8 cellular contexts compared by ENCODE assay signal in the genomic region with DNA sequence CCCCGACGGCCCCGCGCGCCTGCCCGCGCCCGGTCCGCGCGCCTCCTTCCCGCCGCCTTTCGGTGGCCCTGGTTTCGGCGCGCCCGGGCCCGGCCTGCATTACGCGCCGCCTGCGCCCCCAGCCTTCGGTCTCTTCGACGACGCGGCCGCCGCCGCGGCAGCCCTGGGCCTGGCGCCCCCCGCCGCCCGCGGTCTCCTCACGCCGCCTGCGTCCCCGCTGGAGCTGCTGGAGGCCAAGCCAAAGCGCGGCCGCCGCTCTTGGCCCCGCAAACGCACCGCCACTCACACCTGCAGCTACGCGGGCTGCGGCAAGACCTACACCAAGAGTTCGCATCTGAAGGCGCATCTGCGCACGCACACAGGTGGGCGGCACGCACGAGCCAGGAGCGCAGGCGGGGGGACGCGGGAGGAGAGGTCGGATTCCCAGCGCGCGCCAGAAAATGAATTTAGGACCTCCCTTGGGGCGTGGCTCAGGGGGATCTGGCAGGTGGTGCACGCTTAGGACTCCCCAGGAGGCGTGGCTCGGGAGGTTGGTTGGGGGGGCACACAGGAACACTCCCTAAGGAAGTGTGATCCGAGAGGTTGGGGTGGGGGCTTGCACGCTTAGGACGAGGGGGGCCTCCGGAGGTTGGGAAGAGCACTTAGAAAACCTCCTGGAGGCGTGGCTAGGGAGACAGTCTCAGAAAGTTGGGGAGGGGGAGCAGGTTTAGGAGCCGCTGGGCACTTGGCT. TPM values are rescaled to one million over a fixed set of nuclear protein-coding genes. Genes with fewer than 3 reads are reported as not detected.
DNase-seq lines count a peak whose midpoint lies in the region; ATAC-seq and TF ChIP-seq lines count a peak whose summit lies in the region.

No MANE protein-coding gene starts in this region.

- no peak for TF ChIP-seq CTCF in GM12875 (IDR thresholded peaks at IDR 0.05; ENCODE audit: borderline replicate concordance, insufficient read depth, low read depth, low read length)
- no peak for TF ChIP-seq CTCF in PC-3 (conservative IDR thresholded peaks at IDR 0.05; ENCODE audit: low read depth, low read length)
- TF ChIP-seq CTCF in brain microvascular endothelial cell (IDR thresholded peaks at IDR 0.05; ENCODE audit: low read depth, low read length, missing control alignments): no peak
- TF ChIP-seq CTCF in foreskin keratinocyte (conservative IDR thresholded peaks at IDR 0.05): no peak

- peak overlapping the region; percentile 81 for H3K4me3 ChIP-seq in GM12875 (ENCODE audit: low read depth, low read length)
- no peak overlapping the region for H3K4me3 ChIP-seq in PC-3 (ENCODE audit: low read length)
- H3K4me3 ChIP-seq in brain microvascular endothelial cell (ENCODE audit: low read depth, low read length): peak overlapping the region; percentile 83

- CTCF ChIA-PET in PC-3 (lab: Charles Lee): interaction anchor here (0.5 kb wide), 1 partner anchor 782 kb away, joined by 4 read pairs; no protein-coding TSS in a partner anchor

- DNase-seq in PC-3 (no peak), brain microvascular endothelial cell (no peak), left kidney (ENCODE audit: low read depth, low spot score) (peak; percentile 87), foreskin keratinocyte (no peak)
- peak in 1 of 2 donors; percentile 62 for DNase-seq in stimulated activated effector memory CD8-positive, alpha-beta T cell treated with anti-CD3 and anti-CD28 coated beads, Interleukin-12 subunit alpha, Interleukin-12 subunit beta, amount 100 ng/mL, for 72 hours (ENCODE audit: low spot score in 2 of 2)

- H3K27me3 ChIP-seq in PC-3 (ENCODE audit: low read length): no peaks in the 10 kb centered on the region
- no peaks in the 10 kb centered on the region for H3K27me3 ChIP-seq in brain microvascular endothelial cell (replicated peaks)
- H3K27me3 ChIP-seq in foreskin keratinocyte: peaks cover 49% of the 10 kb centered on the region

- H3F3A ChIP-seq in PC-3 (ENCODE audit: low read length, unreplicated experiment): no peaks in the 10 kb centered on the region

- no peak overlapping the region for H3K27ac ChIP-seq in PC-3 (ENCODE audit: low read length)
- peak overlapping the region; percentile 39 for H3K27ac ChIP-seq in brain microvascular endothelial cell
- no peak overlapping the region for H3K27ac ChIP-seq in foreskin keratinocyte

- H3K9ac ChIP-seq in PC-3 (ENCODE audit: low read length): no peak overlapping the region

- peak overlapping the region; percentile 78 for H3K4me3 Mint-ChIP-seq in stimulated activated effector memory CD8-positive, alpha-beta T cell treated with anti-CD3 and anti-CD28 coated beads, Interleukin-12 subunit alpha, Interleukin-12 subunit beta, amount 100 ng/mL, for 72 hours

- H3K9me3 Mint-ChIP-seq in stimulated activated effector memory CD8-positive, alpha-beta T cell treated with anti-CD3 and anti-CD28 coated beads, Interleukin-12 subunit alpha, Interleukin-12 subunit beta, amount 100 ng/mL, for 72 hours: no peaks in the 10 kb centered on the region

- TSS peak; percentile 36 for BruUV-seq in PC-3 (replicated peaks; lab: Mats Ljungman, UMichigan)

- peak overlapping the region; percentile 37; the same call in 1 of the 2 replicates for H3K4me2 ChIP-seq in PC-3 (ENCODE audit: low read length)

- peak overlapping the region; percentile 83 for H3K27ac Mint-ChIP-seq in stimulated activated effector memory CD8-positive, alpha-beta T cell treated with anti-CD3 and anti-CD28 coated beads, Interleukin-12 subunit alpha, Interleukin-12 subunit beta, amount 100 ng/mL, for 72 hours

- H3K9me3 ChIP-seq in PC-3 (ENCODE audit: low read length): no peaks in the 10 kb centered on the region

- no peak overlapping the region for H2AFZ ChIP-seq in PC-3 (ENCODE audit: low read length)

- peaks cover 52% of the 10 kb centered on the region for H3K4me1 Mint-ChIP-seq in stimulated activated effector memory CD8-positive, alpha-beta T cell treated with anti-CD3 and anti-CD28 coated beads, Interleukin-12 subunit alpha, Interleukin-12 subunit beta, amount 100 ng/mL, for 72 hours

- no peak for ATAC-seq in PC-3
- no peak for ATAC-seq in stimulated activated effector memory CD8-positive, alpha-beta T cell treated with anti-CD3 and anti-CD28 coated beads, Interleukin-12 subunit alpha, Interleukin-12 subunit beta, amount 100 ng/mL, for 72 hours
- no peak for ATAC-seq in foreskin keratinocyte
- ATAC-seq in GM19395 (IDR thresholded peaks at IDR 0.05; ENCODE audit: unreplicated experiment): no peak
- ATAC-seq in GM19328 (IDR thresholded peaks at IDR 0.05; ENCODE audit: unreplicated experiment): no peak

- intact Hi-C loops in PC-3 (cut with micrococcal nuclease): loop anchor here (2.0 kb wide), 1 partner anchor 33 kb away; no protein-coding TSS in a partner anchor

- POLR2A ChIA-PET in PC-3 (lab: Charles Lee; ENCODE audit: unreplicated experiment): no interaction called here

- H3K4me1 ChIP-seq in PC-3 (ENCODE audit: insufficient read depth, low read length): peaks cover 3% of the 10 kb centered on the region; the same call in 1 of the 2 replicates
- no peaks in the 10 kb centered on the region for H3K4me1 ChIP-seq in foreskin keratinocyte

- H4K20me1 ChIP-seq in PC-3 (ENCODE audit: low read length): no peaks in the 10 kb centered on the region

- H3K36me3 Mint-ChIP-seq in stimulated activated effector memory CD8-positive, alpha-beta T cell treated with anti-CD3 and anti-CD28 coated beads, Interleukin-12 subunit alpha, Interleukin-12 subunit beta, amount 100 ng/mL, for 72 hours: peaks cover 32% of the 10 kb centered on the region

- no peaks in the 10 kb centered on the region for H3K9me2 ChIP-seq in PC-3 (replicated peaks; ENCODE audit: low read length)

- H3K36me3 ChIP-seq in PC-3 (ENCODE audit: low read depth, low read length): no peaks in the 10 kb centered on the region
- H3K36me3 ChIP-seq in brain microvascular endothelial cell (replicated peaks): peaks cover 41% of the 10 kb centered on the region

- H3K79me2 ChIP-seq in PC-3 (ENCODE audit: low read length): no peaks in the 10 kb centered on the region

- in situ Hi-C loops in brain microvascular endothelial cell (cut with HindIII; ENCODE audit: low pct_ligation_motif_present, low sequenced_read_pairs): no loop called here

RNA-seq across cellular contexts. Expression of a gene that starts 1.2 kb away (rescaled TPM):
- total RNA-seq in PC-3 (2014; rRNA removed) (4.8 and 6.6 TPM in 2 replicates), foreskin keratinocyte (0.32 and 0.65 TPM in 2 replicates)
- 0.22 and 0.32 TPM in 2 replicates for polyA plus RNA-seq in foreskin keratinocyte
